ENCODE assay signal across 8 cellular contexts in genomic region chr9:128160603-128160987, GRCh38. TPM values are rescaled to one million over a fixed set of nuclear protein-coding genes. Genes with fewer than 3 reads are reported as not detected.
DNase-seq lines count a peak whose midpoint lies in the region; ATAC-seq and TF ChIP-seq lines count a peak whose summit lies in the region.

No MANE protein-coding gene starts in this region.

- H3K9me3 Mint-ChIP-seq in T-cell, result no peaks in the 10 kb centered on the region

- no peak for TF ChIP-seq POLR2A in body of pancreas (IDR thresholded peaks at IDR 0.05)

- TF ChIP-seq CTCF in body of pancreas (IDR thresholded peaks at IDR 0.05), result no peak

- in situ Hi-C loops in ACHN (cut with HindIII; ENCODE audit: low pct_ligation_motif_present, low pct_unique_long_range_greater_than_20kb, low sequenced_read_pairs), result no loop called here

- H3K36me3 ChIP-seq in body of pancreas (replicated peaks in 1 of 2; ENCODE audit: insufficient read depth in 1 of 2, low read depth in 2 of 2), result peaks cover 0 to 4% of the 10 kb centered on the region in 2 donors

- no peaks in the 10 kb centered on the region for H3K27me3 ChIP-seq in body of pancreas

- peak overlapping the region; percentile 26 to 65 for H3K4me3 ChIP-seq in body of pancreas

- peaks cover 13% of the 10 kb centered on the region for H3K36me3 Mint-ChIP-seq in T-cell

- POLR2A ChIA-PET in T-cell (lab: Charles Lee), result interaction anchor here in 1 of 2 donors (0.8 kb wide), 1 partner anchor 709 kb away, joined by 3 read pairs; the partner anchor contains the start of genes LRSAM1 and RPL12

- ATAC-seq in HG02642 (IDR thresholded peaks at IDR 0.05; ENCODE audit: poor library complexity, unreplicated experiment) (peak; percentile 5), T-cell (replicated peaks in 1 of 4) (peak in 2 of 4 experiments; percentile 16 to 21), body of pancreas (no peak), left colon (peak; percentile 4)

- no peaks in the 10 kb centered on the region for H3K9me3 ChIP-seq in body of pancreas

- peak overlapping the region; percentile 36 to 66 for H3K27ac Mint-ChIP-seq in T-cell

- H3K27me3 Mint-ChIP-seq in T-cell, result no peaks in the 10 kb centered on the region

- H3K4me3 Mint-ChIP-seq in T-cell, result peak overlapping the region; percentile 76 to 86 (median 85)

- DNase-seq in ELR (ENCODE audit: low read depth) (peak; percentile 60), T-cell (peak in 21 of 34 experiments; percentile 4 to 32 (median 20)), body of pancreas (peak in 3 of 4 donors; percentile 22 to 33 (median 26)), left colon (peak in 1 of 2 donors; percentile 37), ACHN (no peak), NCI-H774 (lab: John Stamatoyannopoulos, UW) (no peak)
- DNase-seq in stimulated activated CD4-positive, alpha-beta T cell treated with anti-CD3 and anti-CD28 coated beads, Interleukin-4, amount 100 ng/mL, for 48 hours (ENCODE audit: low read depth in 2 of 2), result peak; percentile 43 to 46

- H3K4me1 ChIP-seq in body of pancreas, result peaks cover 32% of the 10 kb centered on the region

- 0% methylated on average over 3 to 23 of the region's 23 CpGs for WGBS in body of pancreas, 2 donors

- peak overlapping the region; percentile 50 to 80 (median 67) for H3K27ac ChIP-seq in body of pancreas

- intact Hi-C loops in body of pancreas (cut with DNase I) (no loop called here), left colon (cut with DNase I, micrococcal nuclease) (no loop called here)

- H3K4me1 Mint-ChIP-seq in T-cell, result peaks cover 23 to 25% (median 24%) of the 10 kb centered on the region in 3 donors

- CTCF ChIA-PET in T-cell (lab: Charles Lee), result interaction anchor here in 1 of 2 donors (0.5 to 1.7 kb wide), 7 partner anchors 29 to 721 kb away, joined by 3 to 8 read pairs (median 4); partner anchors contain the start of genes CIZ1 and PTGES2

RNA-seq across cellular contexts. Expression of gene BBLN, which starts 0.5 kb away (rescaled TPM):
- total RNA-seq in T-cell (10 to 100 TPM; 50.0 to 85.9 (median 81.4) TPM), body of pancreas (100 to 1,000 TPM; 113 to 129 TPM), left colon (10 to 100 TPM; 35.6 to 50.5 TPM)

RNA-seq across cellular contexts. Expression of gene LCN2, which starts 11.3 kb away (rescaled TPM):
- total RNA-seq in T-cell (not detected), body of pancreas (10 to 100 TPM in 1 of 2 donors, 1 to 10 TPM in 1; 4.9 to 24.6 TPM), left colon (100 to 1,000 TPM in 1 of 2 donors, 10 to 100 TPM in 1; 12.3 to 358 TPM)

RNA-seq across cellular contexts. Expression of gene CIZ1, which starts 30.8 kb away (rescaled TPM):
- 100 to 1,000 TPM; 143 to 163 (median 150) TPM for total RNA-seq in T-cell
- total RNA-seq in body of pancreas, result 10 to 100 TPM; 58.4 to 61.6 TPM
- total RNA-seq in left colon, result 100 to 1,000 TPM in 1 of 2 donors, 10 to 100 TPM in 1; 88.9 to 103 TPM

RNA-seq across cellular contexts. Expression of gene PTGES2, which starts 33.1 kb away (rescaled TPM):
- total RNA-seq in T-cell (10 to 100 TPM; 60.2 to 91.7 (median 79.2) TPM), body of pancreas (100 to 1,000 TPM in 1 of 2 donors, 10 to 100 TPM in 1; 55.8 to 145 TPM), left colon (100 to 1,000 TPM in 1 of 2 donors, 10 to 100 TPM in 1; 84.2 to 113 TPM)

RNA-seq across cellular contexts. Expression of gene DNM1, which starts 42.6 kb away (rescaled TPM):
- total RNA-seq in T-cell, result 1 to 10 TPM in 4 of 5 donors, under 1 TPM in 1; 0.95 to 3.0 (median 1.8) TPM
- total RNA-seq in body of pancreas, result 10 to 100 TPM; 13.0 to 29.0 TPM
- total RNA-seq in left colon, result 1 to 10 TPM; 3.8 to 7.8 TPM

Comparison
In these comparisons a context has a peak if more than half of its experiments do, and no peak if none do; other contexts are left out.
1. DNase-seq: peak in ELR (single experiment), T-cell (21 of 34), body of pancreas (3 of 4) and stimulated activated CD4-positive, alpha-beta T cell treated with anti-CD3 and anti-CD28 coated beads, Interleukin-4, amount 100 ng/mL, for 48 hours (2 of 2); none in ACHN (single experiment) and NCI-H774 (single experiment).
2. RNA of gene LCN2, which starts 11.3 kb away (total RNA-seq): 12.3 to 358 TPM in left colon and 4.9 to 24.6 TPM in body of pancreas; not detected in T-cell; every median in the first group is over 4 times any median in the second.